ENCODE assay signal across 1 cellular context in genomic region chr19:45876411-45877197, GRCh38.
TF ChIP-seq lines count a peak whose summit lies in the region.

No MANE protein-coding gene starts in this region.

TF ChIP-seq in K562, 482 proteins besides CTCF, POLR2A, EP300 and RAD21 (continued from another document and continues in another):
- TF ChIP-seq DEAF1 (CRISPR knock-in tag; IDR thresholded peaks at IDR 0.05) (no peak), SREBF2 (CRISPR knock-in tag; IDR thresholded peaks at IDR 0.05) (no peak), ESRRA (IDR thresholded peaks at IDR 0.05; ENCODE audit: borderline replicate concordance, low read depth) (peak; percentile 59), PCBP2 (IDR thresholded peaks at IDR 0.05; ENCODE audit: low read depth, low read length, poor library complexity, severe bottlenecking) (no peak), CREB3 (tag; conservative IDR thresholded peaks at IDR 0.05; ENCODE audit: low read depth) (no peak), NCOA4 (IDR thresholded peaks at IDR 0.05; ENCODE audit: partially characterized antibody) (peak; percentile 29), PBX2 (CRISPR knock-in tag; IDR thresholded peaks at IDR 0.05; ENCODE audit: low read depth) (no peak), PBX2 (tag; conservative IDR thresholded peaks at IDR 0.05; ENCODE audit: low read depth) (no peak), HEY1 (CRISPR knock-in tag; IDR thresholded peaks at IDR 0.05; ENCODE audit: borderline replicate concordance) (no peak), ARID1B (IDR thresholded peaks at IDR 0.05) (peak; percentile 70; the same call in 1 of the 2 replicates), FOXJ2 (tag; IDR thresholded peaks at IDR 0.05) (no peak), FOXM1 (IDR thresholded peaks at IDR 0.05; ENCODE audit: low read depth) (no peak), FOXM1 (CRISPR knock-in tag; IDR thresholded peaks at IDR 0.05; ENCODE audit: low read depth) (no peak), POLR2B (IDR thresholded peaks at IDR 0.05; ENCODE audit: low read depth, partially characterized antibody) (peak; percentile 68), ZNF212 (CRISPR knock-in tag; IDR thresholded peaks at IDR 0.05) (no peak), ARID4B (CRISPR knock-in tag; IDR thresholded peaks at IDR 0.05) (peak; percentile 50; the same call in 1 of the 2 replicates), ZSCAN29 (IDR thresholded peaks at IDR 0.05) (no peak), CCAR2 (IDR thresholded peaks at IDR 0.05; ENCODE audit: low read depth, low read length) (no peak), MIER1 (IDR thresholded peaks at IDR 0.05; ENCODE audit: low read depth) (no peak), THRAP3 (IDR thresholded peaks at IDR 0.05; ENCODE audit: borderline replicate concordance) (no peak), SRSF7 (optimal IDR thresholded peaks at IDR 0.05; ENCODE audit: low read depth, low read length) (no peak), KHSRP (IDR thresholded peaks at IDR 0.05) (0 out of 2 replicates have a peak, but pooled peaks have one; percentile 45), TAF9B (IDR thresholded peaks at IDR 0.05; ENCODE audit: partially characterized antibody) (no peak), CREB1 (IDR thresholded peaks at IDR 0.05) (no peak; the same call in 1 of the 2 replicates), CREB1 (CRISPR knock-in tag; IDR thresholded peaks at IDR 0.05) (no peak), KLF10 (CRISPR knock-in tag; IDR thresholded peaks at IDR 0.05) (no peak), RBM39 (optimal IDR thresholded peaks at IDR 0.05; ENCODE audit: low read depth, low read length) (no peak)
- TF ChIP-seq, protein P1, sequence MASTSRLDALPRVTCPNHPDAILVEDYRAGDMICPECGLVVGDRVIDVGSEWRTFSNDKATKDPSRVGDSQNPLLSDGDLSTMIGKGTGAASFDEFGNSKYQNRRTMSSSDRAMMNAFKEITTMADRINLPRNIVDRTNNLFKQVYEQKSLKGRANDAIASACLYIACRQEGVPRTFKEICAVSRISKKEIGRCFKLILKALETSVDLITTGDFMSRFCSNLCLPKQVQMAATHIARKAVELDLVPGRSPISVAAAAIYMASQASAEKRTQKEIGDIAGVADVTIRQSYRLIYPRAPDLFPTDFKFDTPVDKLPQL (IDR thresholded peaks at IDR 0.05; ENCODE audit: extremely low read depth, insufficient read length), result no peak
- TF ChIP-seq, protein P2, sequence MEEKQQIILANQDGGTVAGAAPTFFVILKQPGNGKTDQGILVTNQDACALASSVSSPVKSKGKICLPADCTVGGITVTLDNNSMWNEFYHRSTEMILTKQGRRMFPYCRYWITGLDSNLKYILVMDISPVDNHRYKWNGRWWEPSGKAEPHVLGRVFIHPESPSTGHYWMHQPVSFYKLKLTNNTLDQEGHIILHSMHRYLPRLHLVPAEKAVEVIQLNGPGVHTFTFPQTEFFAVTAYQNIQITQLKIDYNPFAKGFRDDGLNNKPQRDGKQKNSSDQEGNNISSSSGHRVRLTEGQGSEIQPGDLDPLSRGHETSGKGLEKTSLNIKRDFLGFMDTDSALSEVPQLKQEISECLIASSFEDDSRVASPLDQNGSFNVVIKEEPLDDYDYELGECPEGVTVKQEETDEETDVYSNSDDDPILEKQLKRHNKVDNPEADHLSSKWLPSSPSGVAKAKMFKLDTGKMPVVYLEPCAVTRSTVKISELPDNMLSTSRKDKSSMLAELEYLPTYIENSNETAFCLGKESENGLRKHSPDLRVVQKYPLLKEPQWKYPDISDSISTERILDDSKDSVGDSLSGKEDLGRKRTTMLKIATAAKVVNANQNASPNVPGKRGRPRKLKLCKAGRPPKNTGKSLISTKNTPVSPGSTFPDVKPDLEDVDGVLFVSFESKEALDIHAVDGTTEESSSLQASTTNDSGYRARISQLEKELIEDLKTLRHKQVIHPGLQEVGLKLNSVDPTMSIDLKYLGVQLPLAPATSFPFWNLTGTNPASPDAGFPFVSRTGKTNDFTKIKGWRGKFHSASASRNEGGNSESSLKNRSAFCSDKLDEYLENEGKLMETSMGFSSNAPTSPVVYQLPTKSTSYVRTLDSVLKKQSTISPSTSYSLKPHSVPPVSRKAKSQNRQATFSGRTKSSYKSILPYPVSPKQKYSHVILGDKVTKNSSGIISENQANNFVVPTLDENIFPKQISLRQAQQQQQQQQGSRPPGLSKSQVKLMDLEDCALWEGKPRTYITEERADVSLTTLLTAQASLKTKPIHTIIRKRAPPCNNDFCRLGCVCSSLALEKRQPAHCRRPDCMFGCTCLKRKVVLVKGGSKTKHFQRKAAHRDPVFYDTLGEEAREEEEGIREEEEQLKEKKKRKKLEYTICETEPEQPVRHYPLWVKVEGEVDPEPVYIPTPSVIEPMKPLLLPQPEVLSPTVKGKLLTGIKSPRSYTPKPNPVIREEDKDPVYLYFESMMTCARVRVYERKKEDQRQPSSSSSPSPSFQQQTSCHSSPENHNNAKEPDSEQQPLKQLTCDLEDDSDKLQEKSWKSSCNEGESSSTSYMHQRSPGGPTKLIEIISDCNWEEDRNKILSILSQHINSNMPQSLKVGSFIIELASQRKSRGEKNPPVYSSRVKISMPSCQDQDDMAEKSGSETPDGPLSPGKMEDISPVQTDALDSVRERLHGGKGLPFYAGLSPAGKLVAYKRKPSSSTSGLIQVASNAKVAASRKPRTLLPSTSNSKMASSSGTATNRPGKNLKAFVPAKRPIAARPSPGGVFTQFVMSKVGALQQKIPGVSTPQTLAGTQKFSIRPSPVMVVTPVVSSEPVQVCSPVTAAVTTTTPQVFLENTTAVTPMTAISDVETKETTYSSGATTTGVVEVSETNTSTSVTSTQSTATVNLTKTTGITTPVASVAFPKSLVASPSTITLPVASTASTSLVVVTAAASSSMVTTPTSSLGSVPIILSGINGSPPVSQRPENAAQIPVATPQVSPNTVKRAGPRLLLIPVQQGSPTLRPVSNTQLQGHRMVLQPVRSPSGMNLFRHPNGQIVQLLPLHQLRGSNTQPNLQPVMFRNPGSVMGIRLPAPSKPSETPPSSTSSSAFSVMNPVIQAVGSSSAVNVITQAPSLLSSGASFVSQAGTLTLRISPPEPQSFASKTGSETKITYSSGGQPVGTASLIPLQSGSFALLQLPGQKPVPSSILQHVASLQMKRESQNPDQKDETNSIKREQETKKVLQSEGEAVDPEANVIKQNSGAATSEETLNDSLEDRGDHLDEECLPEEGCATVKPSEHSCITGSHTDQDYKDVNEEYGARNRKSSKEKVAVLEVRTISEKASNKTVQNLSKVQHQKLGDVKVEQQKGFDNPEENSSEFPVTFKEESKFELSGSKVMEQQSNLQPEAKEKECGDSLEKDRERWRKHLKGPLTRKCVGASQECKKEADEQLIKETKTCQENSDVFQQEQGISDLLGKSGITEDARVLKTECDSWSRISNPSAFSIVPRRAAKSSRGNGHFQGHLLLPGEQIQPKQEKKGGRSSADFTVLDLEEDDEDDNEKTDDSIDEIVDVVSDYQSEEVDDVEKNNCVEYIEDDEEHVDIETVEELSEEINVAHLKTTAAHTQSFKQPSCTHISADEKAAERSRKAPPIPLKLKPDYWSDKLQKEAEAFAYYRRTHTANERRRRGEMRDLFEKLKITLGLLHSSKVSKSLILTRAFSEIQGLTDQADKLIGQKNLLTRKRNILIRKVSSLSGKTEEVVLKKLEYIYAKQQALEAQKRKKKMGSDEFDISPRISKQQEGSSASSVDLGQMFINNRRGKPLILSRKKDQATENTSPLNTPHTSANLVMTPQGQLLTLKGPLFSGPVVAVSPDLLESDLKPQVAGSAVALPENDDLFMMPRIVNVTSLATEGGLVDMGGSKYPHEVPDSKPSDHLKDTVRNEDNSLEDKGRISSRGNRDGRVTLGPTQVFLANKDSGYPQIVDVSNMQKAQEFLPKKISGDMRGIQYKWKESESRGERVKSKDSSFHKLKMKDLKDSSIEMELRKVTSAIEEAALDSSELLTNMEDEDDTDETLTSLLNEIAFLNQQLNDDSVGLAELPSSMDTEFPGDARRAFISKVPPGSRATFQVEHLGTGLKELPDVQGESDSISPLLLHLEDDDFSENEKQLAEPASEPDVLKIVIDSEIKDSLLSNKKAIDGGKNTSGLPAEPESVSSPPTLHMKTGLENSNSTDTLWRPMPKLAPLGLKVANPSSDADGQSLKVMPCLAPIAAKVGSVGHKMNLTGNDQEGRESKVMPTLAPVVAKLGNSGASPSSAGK (IDR thresholded peaks at IDR 0.05), result peak; percentile 62
- TF ChIP-seq, protein P3, sequence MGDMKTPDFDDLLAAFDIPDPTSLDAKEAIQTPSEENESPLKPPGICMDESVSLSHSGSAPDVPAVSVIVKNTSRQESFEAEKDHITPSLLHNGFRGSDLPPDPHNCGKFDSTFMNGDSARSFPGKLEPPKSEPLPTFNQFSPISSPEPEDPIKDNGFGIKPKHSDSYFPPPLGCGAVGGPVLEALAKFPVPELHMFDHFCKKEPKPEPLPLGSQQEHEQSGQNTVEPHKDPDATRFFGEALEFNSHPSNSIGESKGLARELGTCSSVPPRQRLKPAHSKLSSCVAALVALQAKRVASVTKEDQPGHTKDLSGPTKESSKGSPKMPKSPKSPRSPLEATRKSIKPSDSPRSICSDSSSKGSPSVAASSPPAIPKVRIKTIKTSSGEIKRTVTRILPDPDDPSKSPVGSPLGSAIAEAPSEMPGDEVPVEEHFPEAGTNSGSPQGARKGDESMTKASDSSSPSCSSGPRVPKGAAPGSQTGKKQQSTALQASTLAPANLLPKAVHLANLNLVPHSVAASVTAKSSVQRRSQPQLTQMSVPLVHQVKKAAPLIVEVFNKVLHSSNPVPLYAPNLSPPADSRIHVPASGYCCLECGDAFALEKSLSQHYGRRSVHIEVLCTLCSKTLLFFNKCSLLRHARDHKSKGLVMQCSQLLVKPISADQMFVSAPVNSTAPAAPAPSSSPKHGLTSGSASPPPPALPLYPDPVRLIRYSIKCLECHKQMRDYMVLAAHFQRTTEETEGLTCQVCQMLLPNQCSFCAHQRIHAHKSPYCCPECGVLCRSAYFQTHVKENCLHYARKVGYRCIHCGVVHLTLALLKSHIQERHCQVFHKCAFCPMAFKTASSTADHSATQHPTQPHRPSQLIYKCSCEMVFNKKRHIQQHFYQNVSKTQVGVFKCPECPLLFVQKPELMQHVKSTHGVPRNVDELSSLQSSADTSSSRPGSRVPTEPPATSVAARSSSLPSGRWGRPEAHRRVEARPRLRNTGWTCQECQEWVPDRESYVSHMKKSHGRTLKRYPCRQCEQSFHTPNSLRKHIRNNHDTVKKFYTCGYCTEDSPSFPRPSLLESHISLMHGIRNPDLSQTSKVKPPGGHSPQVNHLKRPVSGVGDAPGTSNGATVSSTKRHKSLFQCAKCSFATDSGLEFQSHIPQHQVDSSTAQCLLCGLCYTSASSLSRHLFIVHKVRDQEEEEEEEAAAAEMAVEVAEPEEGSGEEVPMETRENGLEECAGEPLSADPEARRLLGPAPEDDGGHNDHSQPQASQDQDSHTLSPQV (IDR thresholded peaks at IDR 0.05), result peak; percentile 73; the same call in 1 of the 2 replicates
